In the genomic region with DNA sequence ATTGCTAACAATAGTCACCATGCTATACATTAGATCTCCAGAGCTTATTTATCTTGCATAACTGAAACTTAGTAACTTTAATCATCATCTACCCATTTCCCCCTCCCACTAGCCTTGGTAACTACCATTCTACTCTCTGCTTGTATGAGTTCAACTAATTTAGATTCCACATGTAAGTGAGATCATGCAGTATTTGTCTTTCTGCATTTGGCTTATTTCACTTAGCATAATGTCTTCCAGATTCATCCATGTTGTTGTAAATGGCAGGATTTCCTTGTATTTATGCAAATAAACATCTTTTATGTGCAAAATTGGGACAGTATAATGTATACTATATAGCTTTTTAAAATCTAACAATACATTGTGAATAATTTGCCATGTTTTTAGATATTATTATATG, we compare ENCODE assay signal across 22 cellular contexts.
DNase-seq lines count a peak whose midpoint lies in the region; ATAC-seq, FAIRE-seq and TF ChIP-seq lines count a peak whose summit lies in the region.
"Had no signal": no experiment of that assay in that cellular context is flagged by ENCODE, and none has a peak within 500 bp of the region (broad histone marks: within the 10 kb centered on the region; RNA-seq: fewer than 3 reads in every experiment).

No MANE protein-coding gene starts in this region.

- no peak for ATAC-seq in HepG2
- no peak for ATAC-seq in right lobe of liver
- ATAC-seq in naive thymus-derived CD8-positive, alpha-beta T cell = no peak
- no peak for ATAC-seq in HG03378 (IDR thresholded peaks at IDR 0.05; ENCODE audit: unreplicated experiment)
- ATAC-seq: CD8-positive, alpha-beta T cell; GM23338; HCT116 had no signal

- H3K9ac ChIP-seq in HepG2 (ENCODE audit: insufficient read depth, low read depth, low read length) (no peak overlapping the region), astrocyte (ENCODE audit: low read length) (no peak overlapping the region)
- H3K9ac ChIP-seq: BLaER1 had no signal

- H3K9me3 Mint-ChIP-seq in astrocyte (ENCODE audit: unreplicated experiment) = peaks cover under 1% of the 10 kb centered on the region
- peaks cover 0 to under 1% (median 0%) of the 10 kb centered on the region in 9 donors for H3K9me3 Mint-ChIP-seq in naive thymus-derived CD8-positive, alpha-beta T cell
- H3K9me3 Mint-ChIP-seq: CD8-positive, alpha-beta T cell had no signal

- H3K4me3 ChIP-seq in HepG2 (replicated peaks in 1 of 3; ENCODE audit: insufficient read depth in 1 of 3, low read depth in 2 of 3, low read length in 3 of 3) = no peak overlapping the region
- no peak overlapping the region for H3K4me3 ChIP-seq in right lobe of liver
- H3K4me3 ChIP-seq in astrocyte (ENCODE audit: insufficient read depth, low read depth, low read length) = no peak overlapping the region
- H3K4me3 ChIP-seq: BLaER1, GM23338 had no signal

- H4K20me1 ChIP-seq in HepG2 (ENCODE audit: insufficient read depth, low read length) (no peaks in the 10 kb centered on the region), astrocyte (ENCODE audit: insufficient read depth, low read length) (no peaks in the 10 kb centered on the region)
- H4K20me1 ChIP-seq: BLaER1 had no signal

- H3K36me3 Mint-ChIP-seq in astrocyte (ENCODE audit: low read depth, unreplicated experiment) = no peaks in the 10 kb centered on the region
- H3K36me3 Mint-ChIP-seq in naive thymus-derived CD8-positive, alpha-beta T cell = peaks cover 0 to under 1% (median 0%) of the 10 kb centered on the region in 3 donors
- H3K36me3 Mint-ChIP-seq: CD4-positive, CD25-positive, alpha-beta regulatory T cell; CD8-positive, alpha-beta T cell had no signal

- POLR2A ChIA-PET in HepG2 (lab: Yijun Ruan, JAX) = no interaction called here
- POLR2A ChIA-PET in naive thymus-derived CD8-positive, alpha-beta T cell (lab: Charles Lee) = interaction anchor here (0.7 kb wide), 1 partner anchor 80 kb away, joined by 3 read pairs; no protein-coding TSS in a partner anchor

- H3K9me3 ChIP-seq in HepG2 (ENCODE audit: low read length) = no peaks in the 10 kb centered on the region
- no peaks in the 10 kb centered on the region for H3K9me3 ChIP-seq in right lobe of liver
- H3K9me3 ChIP-seq in astrocyte (ENCODE audit: insufficient read depth, low read depth, low read length) = no peaks in the 10 kb centered on the region
- H3K9me3 ChIP-seq: BLaER1, Caco-2 had no signal

- H3K79me2 ChIP-seq in HepG2 (ENCODE audit: insufficient read depth, low read length) (no peaks in the 10 kb centered on the region), astrocyte (ENCODE audit: insufficient read depth, low read length) (no peaks in the 10 kb centered on the region)

- H3K36me3 ChIP-seq in HepG2 (replicated peaks in 1 of 2; ENCODE audit: control insufficient read depth in 1 of 2, insufficient read depth in 2 of 2, low read length in 2 of 2) = no peaks in the 10 kb centered on the region
- no peaks in the 10 kb centered on the region for H3K36me3 ChIP-seq in right lobe of liver
- H3K36me3 ChIP-seq in astrocyte (ENCODE audit: insufficient read depth, low read length) = no peaks in the 10 kb centered on the region
- H3K36me3 ChIP-seq: BLaER1 had no signal

- peaks cover 4% of the 10 kb centered on the region for H3K27me3 Mint-ChIP-seq in astrocyte (ENCODE audit: low read depth, unreplicated experiment)
- peaks cover 5 to 19% (median 8%) of the 10 kb centered on the region in 5 donors for H3K27me3 Mint-ChIP-seq in naive thymus-derived CD8-positive, alpha-beta T cell

- CTCF ChIA-PET in HepG2 (lab: Yijun Ruan, JAX; ENCODE audit: low intra/inter-chr PET ratio, low total read pairs) = no interaction called here

- DNase-seq in HepG2 (ENCODE audit: low spot score) = no peak
- no peak for DNase-seq in right lobe of liver
- DNase-seq in astrocyte (ENCODE audit: low read depth) = no peak
- peak; percentile 50 for DNase-seq in fibroblast of peridontal ligament (ENCODE audit: extremely low read depth)
- no peak for DNase-seq in naive thymus-derived CD8-positive, alpha-beta T cell
- DNase-seq in SIG-M5 (lab: John Stamatoyannopoulos, UW) = no peak
- DNase-seq: Caco-2; CD4-positive, CD25-positive, alpha-beta regulatory T cell; DMS153; DND-41; H9 had no signal

- TF ChIP-seq RAD21 in HepG2 (CRISPR knock-in tag; IDR thresholded peaks at IDR 0.05) = no peak

- H3K27me3 ChIP-seq in HepG2 (ENCODE audit: control insufficient read depth in 1 of 2, insufficient read depth in 2 of 2, low read length in 2 of 2) (no peaks in the 10 kb centered on the region), right lobe of liver (no peaks in the 10 kb centered on the region), astrocyte (ENCODE audit: insufficient read depth, low read length) (no peaks in the 10 kb centered on the region)

- peak; percentile 4 for FAIRE-seq in HepG2 (lab: Jason Lieb, UNC)
- peak; percentile 39 for FAIRE-seq in astrocyte (lab: Jason Lieb, UNC)
- FAIRE-seq: A204.1, G401.6, GM18507 had no signal

- H2AFZ ChIP-seq in HepG2 (ENCODE audit: low read length) = no peak overlapping the region
- H2AFZ ChIP-seq in astrocyte (ENCODE audit: low read depth, low read length) = no peak overlapping the region

- H3K4me1 ChIP-seq in HepG2 (ENCODE audit: insufficient read depth, low read length) (peaks cover 20% of the 10 kb centered on the region), right lobe of liver (peaks cover 0 to 10% (median 0%) of the 10 kb centered on the region in 4 donors), astrocyte (ENCODE audit: insufficient read depth, low read length) (peaks cover 10% of the 10 kb centered on the region)
- H3K4me1 ChIP-seq: BLaER1 had no signal

- intact Hi-C loops in HepG2 (cut with micrococcal nuclease; ENCODE audit: unreplicated experiment) (no loop called here), right lobe of liver (cut with DNase I) (no loop called here)

- no peak overlapping the region for H3K27ac ChIP-seq in HepG2 (ENCODE audit: extremely low read length, insufficient read depth, low read length)
- H3K27ac ChIP-seq in right lobe of liver = no peak overlapping the region
- H3K27ac ChIP-seq in astrocyte (ENCODE audit: low read depth, low read length) = no peak overlapping the region
- H3K27ac ChIP-seq: 22Rv1, BLaER1, C4-2B had no signal

- BruUV-seq in HepG2 (replicated peaks; lab: Mats Ljungman, UMichigan) = no TSS peak

- TF ChIP-seq EP300 in HepG2 (IDR thresholded peaks at IDR 0.05; ENCODE audit: low read depth in 2 of 2, low read length in 2 of 2) = no peak
- no peak for TF ChIP-seq EP300 in HepG2 (CRISPR knock-in tag; IDR thresholded peaks at IDR 0.05; ENCODE audit: borderline replicate concordance)

- H3K27ac Mint-ChIP-seq in astrocyte (ENCODE audit: unreplicated experiment) = no peak overlapping the region
- H3K27ac Mint-ChIP-seq in naive thymus-derived CD8-positive, alpha-beta T cell = no peak overlapping the region
- H3K27ac Mint-ChIP-seq: B cell; CD4-positive, CD25-positive, alpha-beta regulatory T cell; CD8-positive, alpha-beta T cell; GM23338; H9 had no signal

- H3K4me3 Mint-ChIP-seq in astrocyte (ENCODE audit: unreplicated experiment) = no peak overlapping the region
- H3K4me3 Mint-ChIP-seq in naive thymus-derived CD8-positive, alpha-beta T cell = no peak overlapping the region
- H3K4me3 Mint-ChIP-seq: B cell; CD4-positive, CD25-positive, alpha-beta regulatory T cell; CD8-positive, alpha-beta T cell; GM23338; H9 had no signal

- peaks cover 15% of the 10 kb centered on the region for H3K4me1 Mint-ChIP-seq in astrocyte (ENCODE audit: low read depth, unreplicated experiment)
- peaks cover 0 to 2% (median 0%) of the 10 kb centered on the region in 4 donors for H3K4me1 Mint-ChIP-seq in naive thymus-derived CD8-positive, alpha-beta T cell
- H3K4me1 Mint-ChIP-seq: B cell; CD4-positive, CD25-positive, alpha-beta regulatory T cell had no signal

- in situ Hi-C loops in HepG2 (cut with HindIII; ENCODE audit: extremely low pct_ligation_motif_present, low pct_unique_long_range_greater_than_20kb) = no loop called here

- H3K4me2 ChIP-seq in HepG2 (ENCODE audit: low read depth, low read length) = no peak overlapping the region
- no peak overlapping the region for H3K4me2 ChIP-seq in astrocyte (ENCODE audit: low read length)
- H3K4me2 ChIP-seq: BLaER1, GM23338 had no signal

- TF ChIP-seq POLR2A in HepG2 (IDR thresholded peaks at IDR 0.05; ENCODE audit: insufficient read depth in 1 of 2, low read depth in 2 of 2, low read length in 2 of 2) (no peak), right lobe of liver (IDR thresholded peaks at IDR 0.05) (no peak)

- TF ChIP-seq CTCF in HepG2 (CRISPR knock-in tag; IDR thresholded peaks at IDR 0.05) = no peak
- TF ChIP-seq CTCF in right lobe of liver (IDR thresholded peaks at IDR 0.05) = no peak
- no peak for TF ChIP-seq CTCF in astrocyte (IDR thresholded peaks at IDR 0.05; ENCODE audit: insufficient read depth, low read depth, low read length)

TF ChIP-seq in HepG2, 621 proteins besides CTCF, POLR2A, EP300 and RAD21 (continues in another document):
- TF ChIP-seq, protein P1, sequence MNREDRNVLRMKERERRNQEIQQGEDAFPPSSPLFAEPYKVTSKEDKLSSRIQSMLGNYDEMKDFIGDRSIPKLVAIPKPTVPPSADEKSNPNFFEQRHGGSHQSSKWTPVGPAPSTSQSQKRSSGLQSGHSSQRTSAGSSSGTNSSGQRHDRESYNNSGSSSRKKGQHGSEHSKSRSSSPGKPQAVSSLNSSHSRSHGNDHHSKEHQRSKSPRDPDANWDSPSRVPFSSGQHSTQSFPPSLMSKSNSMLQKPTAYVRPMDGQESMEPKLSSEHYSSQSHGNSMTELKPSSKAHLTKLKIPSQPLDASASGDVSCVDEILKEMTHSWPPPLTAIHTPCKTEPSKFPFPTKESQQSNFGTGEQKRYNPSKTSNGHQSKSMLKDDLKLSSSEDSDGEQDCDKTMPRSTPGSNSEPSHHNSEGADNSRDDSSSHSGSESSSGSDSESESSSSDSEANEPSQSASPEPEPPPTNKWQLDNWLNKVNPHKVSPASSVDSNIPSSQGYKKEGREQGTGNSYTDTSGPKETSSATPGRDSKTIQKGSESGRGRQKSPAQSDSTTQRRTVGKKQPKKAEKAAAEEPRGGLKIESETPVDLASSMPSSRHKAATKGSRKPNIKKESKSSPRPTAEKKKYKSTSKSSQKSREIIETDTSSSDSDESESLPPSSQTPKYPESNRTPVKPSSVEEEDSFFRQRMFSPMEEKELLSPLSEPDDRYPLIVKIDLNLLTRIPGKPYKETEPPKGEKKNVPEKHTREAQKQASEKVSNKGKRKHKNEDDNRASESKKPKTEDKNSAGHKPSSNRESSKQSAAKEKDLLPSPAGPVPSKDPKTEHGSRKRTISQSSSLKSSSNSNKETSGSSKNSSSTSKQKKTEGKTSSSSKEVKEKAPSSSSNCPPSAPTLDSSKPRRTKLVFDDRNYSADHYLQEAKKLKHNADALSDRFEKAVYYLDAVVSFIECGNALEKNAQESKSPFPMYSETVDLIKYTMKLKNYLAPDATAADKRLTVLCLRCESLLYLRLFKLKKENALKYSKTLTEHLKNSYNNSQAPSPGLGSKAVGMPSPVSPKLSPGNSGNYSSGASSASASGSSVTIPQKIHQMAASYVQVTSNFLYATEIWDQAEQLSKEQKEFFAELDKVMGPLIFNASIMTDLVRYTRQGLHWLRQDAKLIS (CRISPR knock-in tag; IDR thresholded peaks at IDR 0.05) = no peak
- no peak for TF ChIP-seq SOX5 (CRISPR knock-in tag; IDR thresholded peaks at IDR 0.05; ENCODE audit: borderline replicate concordance)
- no peak for TF ChIP-seq SYNCRIP (IDR thresholded peaks at IDR 0.05; ENCODE audit: insufficient read depth, low read depth, low read length)
